Comparison of ENCODE assay signal across 8 cellular contexts in genomic region chr3:25897019-25897418, GRCh38.
DNase-seq lines count a peak whose midpoint lies in the region; ATAC-seq, FAIRE-seq and TF ChIP-seq lines count a peak whose summit lies in the region.

No MANE protein-coding gene starts in this region.

- H3K27me3 ChIP-seq in bronchial epithelial cell (ENCODE audit: control insufficient read depth, insufficient read depth, low read length) (no peaks in the 10 kb centered on the region), gastroesophageal sphincter (no peaks in the 10 kb centered on the region)

- H3K4me1 ChIP-seq in gastroesophageal sphincter, result no peaks in the 10 kb centered on the region

- TF ChIP-seq EP300 in gastroesophageal sphincter (IDR thresholded peaks at IDR 0.05), result no peak

- no peaks in the 10 kb centered on the region for H3K9me3 ChIP-seq in gastroesophageal sphincter

- H3K4me3 ChIP-seq in bronchial epithelial cell (ENCODE audit: low read depth, low read length) (no peak overlapping the region), gastroesophageal sphincter (no peak overlapping the region)

- ATAC-seq in GM19324 (IDR thresholded peaks at IDR 0.05; ENCODE audit: low FRiP score, unreplicated experiment) (peak; percentile 78), HG03108 (IDR thresholded peaks at IDR 0.05; ENCODE audit: unreplicated experiment) (no peak), gastroesophageal sphincter (no peak)

- TF ChIP-seq CTCF in bronchial epithelial cell (IDR thresholded peaks at IDR 0.05; ENCODE audit: insufficient read depth, low read length, severe bottlenecking) (peak; percentile 40), gastroesophageal sphincter (IDR thresholded peaks at IDR 0.05) (no peak)

- no peak for TF ChIP-seq POLR2A in gastroesophageal sphincter (IDR thresholded peaks at IDR 0.05)

- no peak for FAIRE-seq in bronchial epithelial cell (lab: Jason Lieb, UNC)

- DNase-seq in COLO829 (ENCODE audit: low spot score) (peak; percentile 85), HuH-7 (ENCODE audit: low spot score) (peak; percentile 68), bronchial epithelial cell (ENCODE audit: low read depth) (no peak), GM19238 (ENCODE audit: insufficient read length, low spot score) (no peak), NCI-H1694 treated with DMSO at 0.1 percent for 48 hours (lab: John Stamatoyannopoulos, UW) (no peak)

- H3K27ac ChIP-seq in gastroesophageal sphincter, result no peak overlapping the region

- 84 to 100% methylated on average over 1 to 6 of the region's 6 CpGs for WGBS in gastroesophageal sphincter (ENCODE audit: low coverage in 1 of 2), 2 donors

- no peaks in the 10 kb centered on the region for H3K36me3 ChIP-seq in bronchial epithelial cell (ENCODE audit: control insufficient read depth, insufficient read depth, low read length)
- H3K36me3 ChIP-seq in gastroesophageal sphincter, result no peaks in the 10 kb centered on the region

Comparison
In these comparisons a context has a peak if more than half of its experiments do, and no peak if none do; other contexts are left out.
1. DNase-seq: peak in COLO829 (single experiment) and HuH-7 (single experiment); none in bronchial epithelial cell (single experiment), GM19238 (single experiment) and NCI-H1694 treated with DMSO at 0.1 percent for 48 hours (single experiment).